In the genomic region with DNA sequence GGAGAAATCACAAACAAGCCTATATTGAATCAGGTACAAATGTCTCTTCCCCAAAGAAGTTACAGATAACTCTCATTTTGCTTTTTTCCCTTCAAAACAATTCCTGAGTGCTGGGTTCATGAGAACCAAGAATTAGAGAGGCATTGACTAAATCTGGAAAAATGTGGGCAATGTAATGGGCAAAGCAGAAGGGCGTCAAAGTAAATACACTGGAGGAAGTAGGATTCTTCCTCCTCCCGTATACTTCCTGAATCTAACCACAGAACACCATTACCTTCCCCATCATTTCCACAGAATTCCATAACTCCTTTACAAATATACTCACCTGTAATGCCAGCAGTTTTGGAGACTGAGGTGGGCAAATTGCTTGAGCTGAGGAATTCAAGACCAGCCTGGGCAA, we compare ENCODE assay signal across 14 cellular contexts. TPM values are rescaled to one million over a fixed set of nuclear protein-coding genes. Genes with fewer than 3 reads are reported as not detected.
DNase-seq lines count a peak whose midpoint lies in the region; ATAC-seq, FAIRE-seq and TF ChIP-seq lines count a peak whose summit lies in the region.
"Had no signal": no experiment of that assay in that cellular context is flagged by ENCODE, and none has a peak within 500 bp of the region (broad histone marks: within the 10 kb centered on the region; RNA-seq: fewer than 3 reads in every experiment).

No MANE protein-coding gene starts in this region.

- H3K9me3 ChIP-seq in PC-3 (ENCODE audit: low read length) (no peaks in the 10 kb centered on the region), endothelial cell of umbilical vein (replicated peaks; ENCODE audit: control insufficient read depth, insufficient read depth, low read length) (no peaks in the 10 kb centered on the region), osteoblast (ENCODE audit: low read depth, low read length) (no peaks in the 10 kb centered on the region)

- H3K27me3 ChIP-seq in PC-3 (ENCODE audit: low read length) (no peaks in the 10 kb centered on the region), endothelial cell of umbilical vein (ENCODE audit: control insufficient read depth in 2 of 2, insufficient read depth in 2 of 2, low read length in 2 of 2) (no peaks in the 10 kb centered on the region), osteoblast (ENCODE audit: insufficient read depth, low read length) (no peaks in the 10 kb centered on the region)

- H3K9ac ChIP-seq in PC-3 (ENCODE audit: low read length) (peak overlapping the region; percentile 56), endothelial cell of umbilical vein (replicated peaks; ENCODE audit: extremely low read depth, insufficient read depth, low read length) (no peak overlapping the region)

- FAIRE-seq in endothelial cell of umbilical vein (lab: Jason Lieb, UNC) = peak; percentile 66

- BruUV-seq in PC-3 (replicated peaks; lab: Mats Ljungman, UMichigan) = no TSS peak
- BruUV-seq in endothelial cell of umbilical vein (replicated peaks; lab: Mats Ljungman, UMichigan) = no TSS peak

- H4K20me1 ChIP-seq in PC-3 (ENCODE audit: low read length) (no peaks in the 10 kb centered on the region), endothelial cell of umbilical vein (replicated peaks; ENCODE audit: control insufficient read depth, extremely low read depth, insufficient read depth, low read length) (no peaks in the 10 kb centered on the region), osteoblast (ENCODE audit: insufficient read depth, low read length) (no peaks in the 10 kb centered on the region)

- no peak for TF ChIP-seq POLR2A in endothelial cell of umbilical vein (IDR thresholded peaks at IDR 0.05; ENCODE audit: low read depth, low read length)

- intact Hi-C loops in PC-3 (cut with micrococcal nuclease) = no loop called here
- intact Hi-C loops in endothelial cell of umbilical vein (cut with micrococcal nuclease) = loop anchor here (1.0 kb wide), 1 partner anchor 55 kb away; no protein-coding TSS in a partner anchor

- peak overlapping the region; percentile 63 for H3K4me2 ChIP-seq in PC-3 (ENCODE audit: low read length)
- H3K4me2 ChIP-seq in endothelial cell of umbilical vein (ENCODE audit: insufficient read depth, low read length) = peak overlapping the region; percentile 52
- H3K4me2 ChIP-seq in osteoblast (ENCODE audit: insufficient read depth, low read length) = peak overlapping the region; percentile 32

- H3K4me3 ChIP-seq in PC-3 (ENCODE audit: low read length) = peak overlapping the region; percentile 23; the same call in 1 of the 2 replicates
- H3K4me3 ChIP-seq in endothelial cell of umbilical vein (replicated peaks in 1 of 3; ENCODE audit: insufficient read depth in 1 of 3, low read depth in 1 of 3, low read length in 3 of 3) = no peak overlapping the region
- H3K4me3 ChIP-seq in osteoblast (ENCODE audit: insufficient read depth, low read length) = no peak overlapping the region

- DNase-seq in EL (peak; percentile 75), PC-3 (peak; percentile 94), endothelial cell of umbilical vein (ENCODE audit: low read depth, low spot score) (peak; percentile 26), osteoblast (ENCODE audit: insufficient read length, low spot score, missing footprints) (peak; percentile 66), medulla oblongata (ENCODE audit: extremely low spot score) (no peak), activated T-cell treated with anti-CD3 and anti-CD28 coated beads for 4 hours (no peak)
- DNase-seq: activated naive CD4-positive, alpha-beta T cell treated with anti-CD3 and anti-CD28 coated beads for 36 hours; cerebellar nuclear complex; COR-L47; naive B cell; NCI-H526 treated with DMSO at 0.1 percent for 48 hours had no signal

- peaks cover 49% of the 10 kb centered on the region for H3K4me1 ChIP-seq in PC-3 (ENCODE audit: insufficient read depth, low read length)
- H3K4me1 ChIP-seq in endothelial cell of umbilical vein (ENCODE audit: control insufficient read depth, extremely low read depth, insufficient read depth, low read length) = peaks cover 38% of the 10 kb centered on the region
- H3K4me1 ChIP-seq in osteoblast (ENCODE audit: insufficient read depth, low read length) = peaks cover 28% of the 10 kb centered on the region

- no peak overlapping the region for H2AFZ ChIP-seq in PC-3 (ENCODE audit: low read length)
- H2AFZ ChIP-seq in endothelial cell of umbilical vein (ENCODE audit: low read depth, low read length) = peak overlapping the region; percentile 60
- H2AFZ ChIP-seq in osteoblast (ENCODE audit: low read length) = no peak overlapping the region

- H3K36me3 ChIP-seq in PC-3 (ENCODE audit: low read depth, low read length) (no peaks in the 10 kb centered on the region), endothelial cell of umbilical vein (ENCODE audit: control insufficient read depth in 2 of 2, extremely low read depth in 1 of 2, insufficient read depth in 2 of 2, low read length in 2 of 2) (no peaks in the 10 kb centered on the region), osteoblast (ENCODE audit: insufficient read depth, low read length) (no peaks in the 10 kb centered on the region)

- peak overlapping the region; percentile 91 for H3K27ac ChIP-seq in PC-3 (ENCODE audit: low read length)
- H3K27ac ChIP-seq in endothelial cell of umbilical vein (ENCODE audit: insufficient read depth, low read depth, low read length) = peak overlapping the region; percentile 65
- peak overlapping the region; percentile 75 for H3K27ac ChIP-seq in osteoblast (ENCODE audit: low read depth, low read length)

- peaks cover 18% of the 10 kb centered on the region for H3K79me2 ChIP-seq in PC-3 (ENCODE audit: low read length)
- H3K79me2 ChIP-seq in endothelial cell of umbilical vein (ENCODE audit: control insufficient read depth, insufficient read depth, low read length) = peaks cover 17% of the 10 kb centered on the region
- H3K79me2 ChIP-seq in osteoblast (ENCODE audit: insufficient read depth, low read length) = peaks cover 17% of the 10 kb centered on the region

- dilution Hi-C loops in endothelial cell of umbilical vein (cut with MboI; ENCODE audit: extremely low pct_ligation_motif_present, low sequenced_read_pairs) = no loop called here

- no peaks in the 10 kb centered on the region for H3K9me2 ChIP-seq in PC-3 (replicated peaks; ENCODE audit: low read length)

- TF ChIP-seq CTCF in PC-3 (conservative IDR thresholded peaks at IDR 0.05; ENCODE audit: low read depth, low read length) (no peak), endothelial cell of umbilical vein (IDR thresholded peaks at IDR 0.05; ENCODE audit: extremely low read depth in 1 of 2, insufficient read depth in 1 of 2, low read depth in 1 of 2, low read length in 2 of 2) (no peak), osteoblast (IDR thresholded peaks at IDR 0.05; ENCODE audit: extremely low read depth, low read depth, low read length) (no peak)

- peaks cover 5% of the 10 kb centered on the region for H3F3A ChIP-seq in PC-3 (ENCODE audit: low read length, unreplicated experiment)

- POLR2A ChIA-PET in PC-3 (lab: Charles Lee; ENCODE audit: unreplicated experiment) = no interaction called here
- POLR2A ChIA-PET in endothelial cell of umbilical vein (lab: Charles Lee) = no interaction called here

- CTCF ChIA-PET in PC-3 (lab: Charles Lee) (no interaction called here), endothelial cell of umbilical vein (lab: Charles Lee) (interaction anchor here (1.1 to 8.8 kb wide), 3 partner anchors 17 to 75 kb away, joined by 3 to 124 read pairs (median 3); no protein-coding TSS in a partner anchor)

- H3K9me1 ChIP-seq in endothelial cell of umbilical vein (replicated peaks; ENCODE audit: control insufficient read depth, extremely low read depth, insufficient read depth, low read length) = no peaks in the 10 kb centered on the region

- peak; percentile 67 for ATAC-seq in PC-3
- no peak for ATAC-seq in GM19328 (IDR thresholded peaks at IDR 0.05; ENCODE audit: unreplicated experiment)
- ATAC-seq in GM21528 (IDR thresholded peaks at IDR 0.05; ENCODE audit: low FRiP score, unreplicated experiment) = no peak

TF ChIP-seq in endothelial cell of umbilical vein, 7 proteins besides CTCF, POLR2A, EP300 and RAD21 (continues in another document):
- TF ChIP-seq FOS (IDR thresholded peaks at IDR 0.05; ENCODE audit: borderline replicate concordance, insufficient read depth, low read length) = peak; percentile 20
- peak; percentile 3 for TF ChIP-seq JUN (IDR thresholded peaks at IDR 0.05; ENCODE audit: borderline replicate concordance, insufficient read depth, insufficient read length, low read depth)

RNA-seq across cellular contexts. Expression of gene RBMS2, which starts 3.0 kb away (rescaled TPM):
- total RNA-seq in PC-3 (2014; rRNA removed) (10.2 and 11.5 TPM in 2 replicates), endothelial cell of umbilical vein (95.4 and 103 TPM in 2 replicates), osteoblast (24.2 and 26.2 TPM in 2 replicates)
- 66.8 and 90.5 TPM in 2 replicates for polyA plus RNA-seq in endothelial cell of umbilical vein
- 61.2 and 69.9 TPM in 2 replicates for polyA plus RNA-seq in endothelial cell of umbilical vein (2011; cell fraction: cytosol; rRNA removed)
- polyA plus RNA-seq in endothelial cell of umbilical vein (2011; cell fraction: nucleus; rRNA removed) = 62.4 and 70.1 TPM in 2 replicates
- polyA plus RNA-seq in endothelial cell of umbilical vein (2012) = 48.8 and 51.6 TPM in 2 replicates
- polyA minus RNA-seq in endothelial cell of umbilical vein = 190 and 229 TPM in 2 replicates
- polyA minus RNA-seq in endothelial cell of umbilical vein (2011; cell fraction: cytosol; rRNA and poly(A)+ RNA removed) = 17.3 TPM
- 40.6 and 56.8 TPM in 2 replicates for polyA minus RNA-seq in endothelial cell of umbilical vein (2011; cell fraction: nucleus; rRNA and poly(A)+ RNA removed)

RNA-seq across cellular contexts. Expression of gene GLS2, which starts 30.6 kb away (rescaled TPM):
- 4.0 and 7.3 TPM in 2 replicates for total RNA-seq in PC-3 (2014; rRNA removed)
- total RNA-seq in endothelial cell of umbilical vein = 0.33 TPM in 1 of 2 replicates, not detected in the other
- polyA plus RNA-seq in endothelial cell of umbilical vein = 0.04 and 0.18 TPM in 2 replicates
- 0.05 and 0.07 TPM in 2 replicates for polyA plus RNA-seq in endothelial cell of umbilical vein (2011; cell fraction: cytosol; rRNA removed)
- 0.12 and 0.13 TPM in 2 replicates for polyA plus RNA-seq in endothelial cell of umbilical vein (2011; cell fraction: nucleus; rRNA removed)
- polyA plus RNA-seq in endothelial cell of umbilical vein (2012) = not detected in 2 replicates
- polyA minus RNA-seq in endothelial cell of umbilical vein = 0.25 TPM in 1 of 2 replicates, not detected in the other
- polyA minus RNA-seq in endothelial cell of umbilical vein (2011; cell fraction: cytosol; rRNA and poly(A)+ RNA removed) = not detected
- polyA minus RNA-seq in endothelial cell of umbilical vein (2011; cell fraction: nucleus; rRNA and poly(A)+ RNA removed) = not detected in 2 replicates
- 0.36 TPM in 1 of 2 replicates, not detected in the other for total RNA-seq in osteoblast
- total RNA-seq: skeletal muscle tissue had no signal

RNA-seq across cellular contexts. Expression of gene SPRYD4, which starts 50.2 kb away (rescaled TPM):
- total RNA-seq in PC-3 (2014; rRNA removed) = 3.4 and 3.7 TPM in 2 replicates
- total RNA-seq in endothelial cell of umbilical vein = 3.4 and 3.5 TPM in 2 replicates
- polyA plus RNA-seq in endothelial cell of umbilical vein = 3.8 and 4.0 TPM in 2 replicates
- polyA plus RNA-seq in endothelial cell of umbilical vein (2011; cell fraction: cytosol; rRNA removed) = 2.7 and 2.8 TPM in 2 replicates
- polyA plus RNA-seq in endothelial cell of umbilical vein (2011; cell fraction: nucleus; rRNA removed) = 4.2 and 4.7 TPM in 2 replicates
- polyA plus RNA-seq in endothelial cell of umbilical vein (2012) = 1.9 and 2.1 TPM in 2 replicates
- 4.7 and 5.5 TPM in 2 replicates for polyA minus RNA-seq in endothelial cell of umbilical vein
- 1.4 TPM for polyA minus RNA-seq in endothelial cell of umbilical vein (2011; cell fraction: cytosol; rRNA and poly(A)+ RNA removed)
- 4.5 and 6.3 TPM in 2 replicates for polyA minus RNA-seq in endothelial cell of umbilical vein (2011; cell fraction: nucleus; rRNA and poly(A)+ RNA removed)
- total RNA-seq in osteoblast = 2.5 and 2.7 TPM in 2 replicates

Comparison
In these comparisons a context has a peak if more than half of its experiments do, and no peak if none do; other contexts are left out.
1. DNase-seq: peak in EL (single experiment), PC-3 (single experiment), endothelial cell of umbilical vein (single experiment) and osteoblast (single experiment); none in medulla oblongata (single experiment) and activated T-cell treated with anti-CD3 and anti-CD28 coated beads for 4 hours (single experiment).
2. Peak in every context shown above with its lines, with median percentiles within 50 percentile points of each other: H3K27ac ChIP-seq and H3K4me2 ChIP-seq.